ENCODE assay signal across 10 cellular contexts in the genomic region with DNA sequence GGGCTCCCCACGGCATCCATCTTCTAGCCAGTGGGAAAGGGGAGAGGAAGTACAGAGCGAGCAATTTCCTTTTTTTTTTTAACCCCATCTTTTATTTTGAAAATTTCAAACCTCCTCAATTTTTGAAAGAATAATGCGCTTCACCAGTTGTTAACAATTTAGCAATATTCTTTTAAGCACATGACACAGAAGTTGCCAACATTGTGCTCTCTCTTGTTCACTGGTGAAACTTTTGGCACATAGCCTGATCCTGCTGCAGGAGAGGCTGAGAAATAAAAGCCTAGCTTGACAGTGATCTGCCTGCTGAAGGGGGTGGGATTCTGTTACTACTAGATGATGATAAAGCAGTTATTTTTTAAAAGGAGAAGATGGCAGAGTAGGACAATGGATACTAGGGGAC. TPM values are rescaled to one million over a fixed set of nuclear protein-coding genes. Genes with fewer than 3 reads are reported as not detected.
DNase-seq lines count a peak whose midpoint lies in the region; ATAC-seq and TF ChIP-seq lines count a peak whose summit lies in the region.
"Had no signal": no experiment of that assay in that cellular context is flagged by ENCODE, and none has a peak within 500 bp of the region (broad histone marks: within the 10 kb centered on the region; RNA-seq: fewer than 3 reads in every experiment).

No MANE protein-coding gene starts in this region.

- TF ChIP-seq CTCF in heart right ventricle (IDR thresholded peaks at IDR 0.05) (no peak), lung (IDR thresholded peaks at IDR 0.05; ENCODE audit: control extremely low read depth, extremely low read depth) (no peak), upper lobe of left lung (IDR thresholded peaks at IDR 0.05) (no peak), GM13976 (IDR thresholded peaks at IDR 0.05; ENCODE audit: borderline replicate concordance, control extremely low read depth, extremely low read depth, insufficient read depth, missing control alignments) (no peak)

- no peak for TF ChIP-seq EP300 in upper lobe of left lung (IDR thresholded peaks at IDR 0.05)

- in situ Hi-C loops in GM13976 (cut with MboI; ENCODE audit: low sequenced_read_pairs, unreplicated experiment) = no loop called here

- DNase-seq in heart right ventricle = peak in 1 of 2 donors; percentile 31
- DNase-seq in cardiac septum (ENCODE audit: low spot score) = no peak
- no peak for DNase-seq in activated naive CD4-positive, alpha-beta T cell treated with anti-CD3 and anti-CD28 coated beads, Interleukin-2, amount 50 U/mL, for 72 hours (ENCODE audit: low spot score in 2 of 2)
- no peak for DNase-seq in lung (ENCODE audit: low spot score)
- no peak for DNase-seq in upper lobe of left lung
- DNase-seq in GM13976 (ENCODE audit: low spot score) = no peak
- no peak for DNase-seq in HEK293T (ENCODE audit: extremely low spot score)
- DNase-seq in NCI-H1436 treated with DMSO at 0.1 percent for 48 hours (lab: John Stamatoyannopoulos, UW) = no peak

- H3K27ac Mint-ChIP-seq in activated naive CD4-positive, alpha-beta T cell treated with anti-CD3 and anti-CD28 coated beads, Interleukin-2, amount 50 U/mL, for 72 hours = peak overlapping the region; percentile 37 to 89

- peaks cover 0 to 14% (median 0%) of the 10 kb centered on the region in 9 donors for H3K36me3 ChIP-seq in heart right ventricle
- peaks cover 0 to 4% of the 10 kb centered on the region in 2 donors for H3K36me3 ChIP-seq in lung (ENCODE audit: control insufficient read depth in 2 of 2, insufficient read depth in 2 of 2, low read length in 2 of 2)
- H3K36me3 ChIP-seq in upper lobe of left lung = no peaks in the 10 kb centered on the region

- H3K4me1 ChIP-seq in heart right ventricle (peaks cover 31 to 58% (median 50%) of the 10 kb centered on the region in 9 donors), lung (ENCODE audit: control insufficient read depth in 2 of 2, insufficient read depth in 2 of 2, low read length in 2 of 2) (peaks cover 14 to 21% of the 10 kb centered on the region in 2 donors), upper lobe of left lung (peaks cover 22 to 47% (median 39%) of the 10 kb centered on the region in 4 donors)

- H3K9me3 ChIP-seq in heart right ventricle (no peaks in the 10 kb centered on the region), lung (ENCODE audit: control insufficient read depth in 2 of 2, insufficient read depth in 1 of 2, low read length in 1 of 2) (no peaks in the 10 kb centered on the region), upper lobe of left lung (no peaks in the 10 kb centered on the region)

- H3K27me3 ChIP-seq in heart right ventricle = no peaks in the 10 kb centered on the region
- no peaks in the 10 kb centered on the region for H3K27me3 ChIP-seq in lung (ENCODE audit: control insufficient read depth, insufficient read depth)
- no peaks in the 10 kb centered on the region for H3K27me3 ChIP-seq in upper lobe of left lung

- no peak for TF ChIP-seq POLR2A in upper lobe of left lung (IDR thresholded peaks at IDR 0.05)

- H3K27ac ChIP-seq in heart right ventricle (peak overlapping the region; percentile 92 to 99 (median 98)), lung (ENCODE audit: low read depth in 1 of 2, low read length in 1 of 2) (peak overlapping the region; percentile 39 to 98), upper lobe of left lung (peak overlapping the region in 3 of 4 donors; percentile 98 to 99 (median 98))

- POLR2A ChIA-PET in HEK293T (lab: Yijun Ruan, JAX) = interaction anchor here (0.6 to 1.1 kb wide), 2 partner anchors 55 to 174 kb away, joined by 3 to 4 read pairs; a partner anchor contains a TSS

- H3K36me3 Mint-ChIP-seq in activated naive CD4-positive, alpha-beta T cell treated with anti-CD3 and anti-CD28 coated beads, Interleukin-2, amount 50 U/mL, for 72 hours = peaks cover 6 to 9% of the 10 kb centered on the region in 2 donors

- H3K9me3 Mint-ChIP-seq in activated naive CD4-positive, alpha-beta T cell treated with anti-CD3 and anti-CD28 coated beads, Interleukin-2, amount 50 U/mL, for 72 hours = no peaks in the 10 kb centered on the region

- intact Hi-C loops in heart right ventricle (cut with DNase I) (loop anchor here in 5 of 10 donors (2.0 to 10.0 kb wide), 8 partner anchors 46 to 302 kb away; a partner anchor contains a TSS), cardiac septum (cut with DNase I) (loop anchor here (2.0 to 5.0 kb wide), 3 partner anchors 46 to 174 kb away; a partner anchor contains a TSS)

- CTCF ChIA-PET in HEK293T (lab: Yijun Ruan, JAX) = interaction anchor here (0.6 kb wide), 1 partner anchor 293 kb away, joined by 3 read pairs; no protein-coding TSS in a partner anchor

- H3K4me3 ChIP-seq in heart right ventricle = peak overlapping the region in 4 of 10 donors; percentile 6 to 80 (median 12)
- H3K4me3 ChIP-seq in lung = no peak overlapping the region
- no peak overlapping the region for H3K4me3 ChIP-seq in upper lobe of left lung

- ATAC-seq in heart right ventricle (peak in 1 of 8 donors; percentile 23), lung (ENCODE audit: insufficient read depth, low FRiP score) (no peak), upper lobe of left lung (ENCODE audit: low FRiP score in 2 of 2) (no peak)
- no peak for ATAC-seq in activated naive CD4-positive, alpha-beta T cell treated with anti-CD3 and anti-CD28 coated beads, Interleukin-2, amount 50 U/mL, for 72 hours

- 25 to 32% methylated on average over 3 of the region's 3 CpGs for WGBS in heart right ventricle, 2 donors
- WGBS in lung, 2 donors = 12 to 47% methylated on average over 3 of the region's 3 CpGs
- WGBS in upper lobe of left lung, 2 donors = 34 to 41% methylated on average over 3 of the region's 3 CpGs

TF ChIP-seq in HEK293T, 16 proteins besides CTCF, POLR2A, EP300 and RAD21:
- no peak for TF ChIP-seq CTBP1 (IDR thresholded peaks at IDR 0.05; ENCODE audit: borderline replicate concordance)

RNA-seq across cellular contexts. Expression of a gene that starts 12.9 kb away (rescaled TPM):
- 10 to 100 TPM; 32.1 to 57.5 (median 37.7) TPM for total RNA-seq in heart right ventricle
- polyA plus RNA-seq in heart right ventricle = 10 to 100 TPM; 33.5 to 41.6 TPM
- 25.5 TPM for total RNA-seq in cardiac septum
- 10 to 100 TPM; 29.2 to 40.1 TPM for total RNA-seq in activated naive CD4-positive, alpha-beta T cell treated with anti-CD3 and anti-CD28 coated beads, Interleukin-2, amount 50 U/mL, for 72 hours
- total RNA-seq in lung = 10 to 100 TPM; 16.6 to 57.7 TPM
- polyA plus RNA-seq in lung = 10 to 100 TPM; 46.9 to 50.1 TPM
- total RNA-seq in upper lobe of left lung = 10 to 100 TPM; 33.0 to 77.5 (median 54.6) TPM

RNA-seq across cellular contexts. Expression of a gene that starts 13.1 kb away (rescaled TPM):
- total RNA-seq in heart right ventricle = 1 to 10 TPM; 1.1 to 2.4 (median 1.8) TPM
- polyA plus RNA-seq in heart right ventricle = under 1 TPM; 0.73 to 0.86 TPM
- 1.8 TPM for total RNA-seq in cardiac septum
- 1 to 10 TPM; 2.0 to 3.1 TPM for total RNA-seq in activated naive CD4-positive, alpha-beta T cell treated with anti-CD3 and anti-CD28 coated beads, Interleukin-2, amount 50 U/mL, for 72 hours
- 1 to 10 TPM; 3.3 to 4.2 TPM for total RNA-seq in lung
- polyA plus RNA-seq in lung = 1 to 10 TPM; 1.5 TPM
- total RNA-seq in upper lobe of left lung = 1 to 10 TPM in 5 of 6 donors, under 1 TPM in 1; 0.78 to 7.7 (median 4.6) TPM

RNA-seq across cellular contexts. Expression of a gene that starts 38.9 kb away (rescaled TPM):
- not detected for total RNA-seq in heart right ventricle
- not detected for polyA plus RNA-seq in heart right ventricle
- total RNA-seq in cardiac septum = not detected
- under 1 TPM in 1 of 2 donors, not detected in 1; 0.25 TPM for total RNA-seq in activated naive CD4-positive, alpha-beta T cell treated with anti-CD3 and anti-CD28 coated beads, Interleukin-2, amount 50 U/mL, for 72 hours
- total RNA-seq in lung = not detected
- polyA plus RNA-seq in lung = not detected
- total RNA-seq in upper lobe of left lung = not detected
- total RNA-seq: fibroblast of lung, G401 had no signal
- polyA plus RNA-seq: fibroblast of lung had no signal

RNA-seq across cellular contexts. Expression of a gene that starts 44.4 kb away (rescaled TPM):
- 10 to 100 TPM; 12.4 to 28.2 (median 17.4) TPM for total RNA-seq in heart right ventricle
- 10 to 100 TPM in 1 of 2 donors, 1 to 10 TPM in 1; 5.0 to 14.3 TPM for polyA plus RNA-seq in heart right ventricle
- 15.3 TPM for total RNA-seq in cardiac septum
- 10 to 100 TPM; 15.5 to 20.0 TPM for total RNA-seq in activated naive CD4-positive, alpha-beta T cell treated with anti-CD3 and anti-CD28 coated beads, Interleukin-2, amount 50 U/mL, for 72 hours
- 10 to 100 TPM; 26.2 to 41.2 TPM for total RNA-seq in lung
- polyA plus RNA-seq in lung = 10 to 100 TPM in 1 of 2 donors, 1 to 10 TPM in 1; 8.8 to 15.7 TPM
- total RNA-seq in upper lobe of left lung = 10 to 100 TPM; 12.8 to 40.8 (median 18.4) TPM

RNA-seq across cellular contexts. Expression of a gene that starts 55.4 kb away (rescaled TPM):
- total RNA-seq in heart right ventricle = 10 to 100 TPM in 4 of 10 donors, 1 to 10 TPM in 6; 7.0 to 14.4 (median 9.9) TPM
- polyA plus RNA-seq in heart right ventricle = 1 to 10 TPM; 6.5 to 6.7 TPM
- total RNA-seq in cardiac septum = 9.2 TPM
- total RNA-seq in activated naive CD4-positive, alpha-beta T cell treated with anti-CD3 and anti-CD28 coated beads, Interleukin-2, amount 50 U/mL, for 72 hours = 1 to 10 TPM; 5.2 to 7.7 TPM
- total RNA-seq in lung = 10 to 100 TPM in 1 of 2 donors, 1 to 10 TPM in 1; 8.5 to 10.6 TPM
- 1 to 10 TPM; 3.1 to 5.1 TPM for polyA plus RNA-seq in lung
- total RNA-seq in upper lobe of left lung = 10 to 100 TPM in 4 of 6 donors, 1 to 10 TPM in 2; 9.0 to 30.4 (median 10.6) TPM
